Comparison of ENCODE assay signal across 13 cellular contexts in genomic region chr2:56589194-56589593, GRCh38.
DNase-seq lines count a peak whose midpoint lies in the region; ATAC-seq and TF ChIP-seq lines count a peak whose summit lies in the region.
"Had no signal": no experiment of that assay in that cellular context is flagged by ENCODE, and none has a peak within 500 bp of the region (broad histone marks: within the 10 kb centered on the region; RNA-seq: fewer than 3 reads in every experiment).

No MANE protein-coding gene starts in this region.

- H3K27ac ChIP-seq in GM23338 (ENCODE audit: low read depth) (no peak overlapping the region), mammary epithelial cell (ENCODE audit: insufficient read depth, low read depth, low read length) (no peak overlapping the region)

- no peaks in the 10 kb centered on the region for H3K36me3 ChIP-seq in GM23338 (ENCODE audit: insufficient read depth)
- no peaks in the 10 kb centered on the region for H3K36me3 ChIP-seq in mammary epithelial cell (ENCODE audit: insufficient read depth, low read length)
- H3K36me3 ChIP-seq in BE2C: no peaks in the 10 kb centered on the region
- H3K36me3 ChIP-seq: HAP-1 had no signal

- H3K9me3 ChIP-seq in mammary epithelial cell (replicated peaks; ENCODE audit: insufficient read depth, low read length) (no peaks in the 10 kb centered on the region), BE2C (no peaks in the 10 kb centered on the region)
- H3K9me3 ChIP-seq: HAP-1 had no signal

- no peak for TF ChIP-seq CTCF in GM23338 (conservative IDR thresholded peaks at IDR 0.05; ENCODE audit: low read depth in 2 of 2)
- TF ChIP-seq CTCF in mammary epithelial cell (conservative IDR thresholded peaks at IDR 0.05 in 1 of 2, IDR thresholded peaks at IDR 0.05 in 1 of 2; ENCODE audit: extremely low read depth in 1 of 2, insufficient read depth in 1 of 2, low read depth in 1 of 2, low read length in 2 of 2): no peak
- no peak for TF ChIP-seq CTCF in BE2C (IDR thresholded peaks at IDR 0.05; ENCODE audit: low read depth, low read length)

- dilution Hi-C loops in mammary epithelial cell (cut with HindIII; ENCODE audit: low sequenced_read_pairs): no loop called here

- H3F3A ChIP-seq in GM23338 (replicated peaks; ENCODE audit: low read depth): no peaks in the 10 kb centered on the region

- no peaks in the 10 kb centered on the region for H3K36me3 Mint-ChIP-seq in GM23338 (ENCODE audit: low read depth)
- H3K36me3 Mint-ChIP-seq: CD4-positive, CD25-positive, alpha-beta regulatory T cell; CD8-positive, alpha-beta memory T cell had no signal

- no TSS peak for BruUV-seq in mammary epithelial cell (replicated peaks; lab: Mats Ljungman, UMichigan)

- 60% methylated on average over 1 of the region's 1 CpG for WGBS in mammary epithelial cell (ENCODE audit: low coverage, missing lambda C conversion rate)

- peaks cover 9% of the 10 kb centered on the region; the same call in 1 of the 2 replicates for H3K9me2 ChIP-seq in GM23338 (ENCODE audit: insufficient read depth)

- H2AFZ ChIP-seq in GM23338: no peak overlapping the region
- no peak overlapping the region for H2AFZ ChIP-seq in mammary epithelial cell (ENCODE audit: low read depth, low read length)

- H3K4me3 ChIP-seq in GM23338 (no peak overlapping the region), mammary epithelial cell (replicated peaks in 1 of 3; ENCODE audit: insufficient read depth in 1 of 3, low read depth in 2 of 3, low read length in 3 of 3) (no peak overlapping the region), BE2C (ENCODE audit: low read depth, low read length) (no peak overlapping the region)
- H3K4me3 ChIP-seq: HAP-1 had no signal

- in situ Hi-C loops in mammary epithelial cell (cut with MboI; ENCODE audit: low sequenced_read_pairs in 2 of 2): no loop called here

- no peak overlapping the region for H3K9ac ChIP-seq in mammary epithelial cell (ENCODE audit: insufficient read depth, low read length)

- H3K27me3 ChIP-seq in GM23338 (ENCODE audit: insufficient read depth) (no peaks in the 10 kb centered on the region), mammary epithelial cell (ENCODE audit: insufficient read depth, low read length) (no peaks in the 10 kb centered on the region), BE2C (no peaks in the 10 kb centered on the region)

- peaks cover 18% of the 10 kb centered on the region for H3K4me1 ChIP-seq in GM23338 (ENCODE audit: insufficient read depth)
- no peaks in the 10 kb centered on the region for H3K4me1 ChIP-seq in mammary epithelial cell (ENCODE audit: insufficient read depth, low read length)
- no peaks in the 10 kb centered on the region for H3K4me1 ChIP-seq in BE2C

- no peaks in the 10 kb centered on the region for H4K20me1 ChIP-seq in GM23338 (replicated peaks; ENCODE audit: insufficient read depth)
- H4K20me1 ChIP-seq in mammary epithelial cell (ENCODE audit: insufficient read depth, low read length): no peaks in the 10 kb centered on the region

- H3K79me2 ChIP-seq in GM23338 (replicated peaks; ENCODE audit: insufficient read depth) (no peaks in the 10 kb centered on the region), mammary epithelial cell (ENCODE audit: insufficient read depth, low read length) (no peaks in the 10 kb centered on the region)

- H3K4me2 ChIP-seq in GM23338 (0 out of 2 replicates have a peak overlapping the region, but pooled peaks have one; percentile 34), mammary epithelial cell (ENCODE audit: insufficient read depth, low read depth, low read length) (no peak overlapping the region)

- CTCF ChIA-PET in mammary epithelial cell (lab: Charles Lee; ENCODE audit: low non-redundant PET): no interaction called here

- H3K4me3 Mint-ChIP-seq in GM23338: no peak overlapping the region
- H3K4me3 Mint-ChIP-seq: B cell; CD4-positive, CD25-positive, alpha-beta regulatory T cell; CD8-positive, alpha-beta memory T cell had no signal

- ATAC-seq in GM23338: no peak

- H3K27ac Mint-ChIP-seq in GM23338: no peak overlapping the region
- H3K27ac Mint-ChIP-seq: B cell; CD4-positive, CD25-positive, alpha-beta regulatory T cell; CD8-positive, alpha-beta memory T cell had no signal

- H3K27me3 Mint-ChIP-seq in GM23338 (ENCODE audit: insufficient read depth, low read depth, poor library complexity): no peaks in the 10 kb centered on the region
- H3K27me3 Mint-ChIP-seq: B cell; CD4-positive, CD25-positive, alpha-beta regulatory T cell; CD8-positive, alpha-beta memory T cell had no signal

- peaks cover 12% of the 10 kb centered on the region for H3K4me1 Mint-ChIP-seq in GM23338
- H3K4me1 Mint-ChIP-seq: B cell; CD4-positive, CD25-positive, alpha-beta regulatory T cell; CD8-positive, alpha-beta memory T cell had no signal

- no peaks in the 10 kb centered on the region for H3K9me3 Mint-ChIP-seq in GM23338

- no peak for DNase-seq in GM23338 (ENCODE audit: low spot score)
- DNase-seq in NCI-H226: peak; percentile 42
- DNase-seq in mammary epithelial cell: peak; percentile 9
- no peak for DNase-seq in NK-92 (lab: John Stamatoyannopoulos, UW; ENCODE audit: unreplicated experiment)
- DNase-seq in DMS153 treated with DMSO at 0.1 percent for 48 hours (lab: John Stamatoyannopoulos, UW; ENCODE audit: unreplicated experiment): no peak
- DNase-seq in BE2C: no peak
- DNase-seq: CD4-positive, CD25-positive, alpha-beta regulatory T cell; CD8-positive, alpha-beta memory T cell; COR-L47; DMS 273 treated with DMSO at 0.1 percent for 48 hours; GF-D8 had no signal

- intact Hi-C loops in mammary epithelial cell (cut with micrococcal nuclease): loop anchor here (10.0 kb wide), 2 partner anchors 214 to 404 kb away; partner anchors contain the start of gene CCDC85A

TF ChIP-seq in GM23338, 12 proteins besides CTCF, POLR2A, EP300 and RAD21:
- TF ChIP-seq NANOG (IDR thresholded peaks at IDR 0.05; ENCODE audit: borderline replicate concordance) (no peak), STAT1 (IDR thresholded peaks at IDR 0.05; ENCODE audit: unreplicated experiment) (no peak), JUNB (IDR thresholded peaks at IDR 0.05; ENCODE audit: unreplicated experiment) (no peak)

Comparison
In these comparisons a context has a peak if more than half of its experiments do, and no peak if none do; other contexts are left out.
1. DNase-seq: peak in NCI-H226 (single experiment) and mammary epithelial cell (single experiment); none in GM23338 (single experiment), NK-92 (single experiment), DMS153 treated with DMSO at 0.1 percent for 48 hours (single experiment) and BE2C (single experiment).